In genomic region chr6:159056432-159056831, GRCh38 we compare ENCODE assay signal across 16 cellular contexts. TPM values are rescaled to one million over a fixed set of nuclear protein-coding genes. Genes with fewer than 3 reads are reported as not detected.
DNase-seq lines count a peak whose midpoint lies in the region; ATAC-seq and TF ChIP-seq lines count a peak whose summit lies in the region.
"Had no signal": no experiment of that assay in that cellular context is flagged by ENCODE, and none has a peak within 500 bp of the region (broad histone marks: within the 10 kb centered on the region; RNA-seq: fewer than 3 reads in every experiment).

No MANE protein-coding gene starts in this region.

- peaks cover 71% of the 10 kb centered on the region for H3K4me1 Mint-ChIP-seq in activated CD4-positive, alpha-beta T cell treated with anti-CD3 and anti-CD28 coated beads for 36 hours
- H3K4me1 Mint-ChIP-seq in neural progenitor cell: peaks cover 18% of the 10 kb centered on the region

- H3K27ac Mint-ChIP-seq in activated CD4-positive, alpha-beta T cell treated with anti-CD3 and anti-CD28 coated beads for 36 hours: peak overlapping the region; percentile 89
- peak overlapping the region; percentile 66 to 70 for H3K27ac Mint-ChIP-seq in activated naive CD4-positive, alpha-beta T cell treated with anti-CD3 and anti-CD28 coated beads, Interleukin-2, amount 50 U/mL, for 72 hours
- peak overlapping the region; percentile 46 for H3K27ac Mint-ChIP-seq in neural progenitor cell

- H2AFZ ChIP-seq in neural progenitor cell (replicated peaks): no peak overlapping the region
- H2AFZ ChIP-seq: parathyroid adenoma had no signal

- H3K4me3 Mint-ChIP-seq in activated CD4-positive, alpha-beta T cell treated with anti-CD3 and anti-CD28 coated beads for 36 hours: peak overlapping the region; percentile 13
- H3K4me3 Mint-ChIP-seq in neural progenitor cell: no peak overlapping the region

- no peak overlapping the region for H3K9ac ChIP-seq in neural progenitor cell
- H3K9ac ChIP-seq: parathyroid adenoma had no signal

- no peaks in the 10 kb centered on the region for H3K27me3 Mint-ChIP-seq in activated CD4-positive, alpha-beta T cell treated with anti-CD3 and anti-CD28 coated beads for 36 hours
- no peaks in the 10 kb centered on the region for H3K27me3 Mint-ChIP-seq in neural progenitor cell (ENCODE audit: insufficient read depth, low read depth)

- no peaks in the 10 kb centered on the region for H3K9me3 ChIP-seq in neural progenitor cell (ENCODE audit: low read depth)
- H3K9me3 ChIP-seq: gastrocnemius medialis, MG63, testis had no signal

- H3K27ac ChIP-seq in neural progenitor cell: no peak overlapping the region
- H3K27ac ChIP-seq: gastrocnemius medialis, parathyroid adenoma, testis had no signal

- no peak for ATAC-seq in activated CD4-positive, alpha-beta T cell treated with anti-CD3 and anti-CD28 coated beads for 36 hours
- no peak for ATAC-seq in activated naive CD4-positive, alpha-beta T cell treated with anti-CD3 and anti-CD28 coated beads, Interleukin-2, amount 50 U/mL, for 72 hours
- ATAC-seq in GM21515 (IDR thresholded peaks at IDR 0.05; ENCODE audit: unreplicated experiment): no peak
- ATAC-seq: gastrocnemius medialis, HCT116 had no signal

- H3F3A ChIP-seq in neural progenitor cell (ENCODE audit: low read depth): no peaks in the 10 kb centered on the region

- no peaks in the 10 kb centered on the region for H3K27me3 ChIP-seq in neural progenitor cell
- H3K27me3 ChIP-seq: gastrocnemius medialis, testis had no signal

- no peak for TF ChIP-seq CTCF in neural progenitor cell (IDR thresholded peaks at IDR 0.05)

- H3K4me3 ChIP-seq in neural progenitor cell: no peak overlapping the region
- H3K4me3 ChIP-seq: gastrocnemius medialis, MG63, testis had no signal

- no peaks in the 10 kb centered on the region for H3K36me3 ChIP-seq in neural progenitor cell
- H3K36me3 ChIP-seq: gastrocnemius medialis, MG63 had no signal

- no peak overlapping the region for H3K4me2 ChIP-seq in neural progenitor cell

- peaks cover 2% of the 10 kb centered on the region for H3K36me3 Mint-ChIP-seq in activated CD4-positive, alpha-beta T cell treated with anti-CD3 and anti-CD28 coated beads for 36 hours (ENCODE audit: low read depth)
- peaks cover 0 to 26% of the 10 kb centered on the region in 2 donors for H3K36me3 Mint-ChIP-seq in activated naive CD4-positive, alpha-beta T cell treated with anti-CD3 and anti-CD28 coated beads, Interleukin-2, amount 50 U/mL, for 72 hours
- no peaks in the 10 kb centered on the region for H3K36me3 Mint-ChIP-seq in neural progenitor cell

- no peaks in the 10 kb centered on the region for H3K79me2 ChIP-seq in neural progenitor cell (ENCODE audit: low read depth)
- H3K79me2 ChIP-seq: parathyroid adenoma had no signal

- H3K4me1 ChIP-seq in neural progenitor cell: peaks cover 4% of the 10 kb centered on the region
- H3K4me1 ChIP-seq: gastrocnemius medialis, parathyroid adenoma, testis had no signal

- CTCF ChIA-PET in activated CD4-positive, alpha-beta T cell treated with anti-CD3 and anti-CD28 coated beads for 36 hours (lab: Charles Lee): interaction anchor here (0.7 to 4.3 kb wide), 12 partner anchors 9 to 78 kb away, joined by 3 to 23 read pairs (median 6); partner anchors contain the start of gene TAGAP
- CTCF ChIA-PET in HEK293T (lab: Yijun Ruan, JAX): interaction anchor here (0.6 to 1.8 kb wide), 3 partner anchors 11 to 48 kb away, joined by 3 to 6 read pairs (median 3); no protein-coding TSS in a partner anchor

- POLR2A ChIA-PET in activated CD4-positive, alpha-beta T cell treated with anti-CD3 and anti-CD28 coated beads for 36 hours (lab: Charles Lee): interaction anchor here (0.6 to 2.2 kb wide), 4 partner anchors 12 to 413 kb away, joined by 4 to 7 read pairs (median 5); partner anchors contain the start of gene TAGAP
- POLR2A ChIA-PET in HEK293T (lab: Yijun Ruan, JAX): no interaction called here

- H3K9me3 Mint-ChIP-seq in activated CD4-positive, alpha-beta T cell treated with anti-CD3 and anti-CD28 coated beads for 36 hours (ENCODE audit: low read depth): peaks cover 4% of the 10 kb centered on the region
- peaks cover 0 to 5% of the 10 kb centered on the region in 2 donors for H3K9me3 Mint-ChIP-seq in activated naive CD4-positive, alpha-beta T cell treated with anti-CD3 and anti-CD28 coated beads, Interleukin-2, amount 50 U/mL, for 72 hours
- peaks cover 2% of the 10 kb centered on the region for H3K9me3 Mint-ChIP-seq in neural progenitor cell

- intact Hi-C loops in activated CD4-positive, alpha-beta T cell treated with anti-CD3 and anti-CD28 coated beads for 36 hours (cut with DNase I, micrococcal nuclease): loop anchor here (5.0 kb wide), 2 partner anchors 39 to 409 kb away; no protein-coding TSS in a partner anchor

- no peaks in the 10 kb centered on the region for H4K20me1 ChIP-seq in neural progenitor cell (ENCODE audit: low read depth)

- DNase-seq in activated CD4-positive, alpha-beta T cell treated with anti-CD3 and anti-CD28 coated beads for 36 hours: no peak
- DNase-seq in activated CD4-positive, alpha-beta T cell treated with anti-CD3 and anti-CD28 coated beads, Interleukin-2, amount 50 U/mL, for 1 hour: no peak
- DNase-seq in HEK293T (ENCODE audit: extremely low spot score): peak; percentile 26
- no peak for DNase-seq in activated naive CD4-positive, alpha-beta T cell treated with anti-CD3 and anti-CD28 coated beads, Interleukin-2, amount 50 U/mL, for 72 hours (ENCODE audit: low spot score in 2 of 2)
- no peak for DNase-seq in neural progenitor cell (ENCODE audit: low spot score)
- DNase-seq in stimulated activated naive CD4-positive, alpha-beta T cell (lab: John Stamatoyannopoulos, UW): no peak
- DNase-seq in SIG-M5 treated with dmso at 0.1 percent for 504 hours (lab: John Stamatoyannopoulos, UW; ENCODE audit: unreplicated experiment): no peak
- DNase-seq: cerebellar nuclear complex, gastrocnemius medialis, MG63, NCI-H226, testis had no signal

TF ChIP-seq in HEK293T, 16 proteins besides CTCF, POLR2A, EP300 and RAD21:
- no peak for TF ChIP-seq TARDBP (IDR thresholded peaks at IDR 0.05)

RNA-seq across cellular contexts. Expression of gene TAGAP, which starts 11.6 kb away (rescaled TPM):
- 10 to 100 TPM; 44.8 to 51.0 TPM for total RNA-seq in activated CD4-positive, alpha-beta T cell treated with anti-CD3 and anti-CD28 coated beads for 36 hours
- 10 to 100 TPM; 29.9 to 65.0 TPM for total RNA-seq in activated naive CD4-positive, alpha-beta T cell treated with anti-CD3 and anti-CD28 coated beads, Interleukin-2, amount 50 U/mL, for 72 hours
- not detected in 2 replicates for total RNA-seq in neural progenitor cell (ENCODE audit: low replicate concordance)
- total RNA-seq: endothelial cell of umbilical vein had no signal

RNA-seq across cellular contexts. Expression of gene RSPH3, which starts 56.4 kb away (rescaled TPM):
- 1 to 10 TPM; 6.5 to 9.3 TPM for total RNA-seq in activated CD4-positive, alpha-beta T cell treated with anti-CD3 and anti-CD28 coated beads for 36 hours
- total RNA-seq in activated naive CD4-positive, alpha-beta T cell treated with anti-CD3 and anti-CD28 coated beads, Interleukin-2, amount 50 U/mL, for 72 hours: 1 to 10 TPM; 2.0 to 7.1 TPM
- total RNA-seq in neural progenitor cell (ENCODE audit: low replicate concordance): 3.6 and 3.9 TPM in 2 replicates

Comparison
In these comparisons a context has a peak if more than half of its experiments do, and no peak if none do; other contexts are left out.
1. RNA of gene TAGAP, which starts 11.6 kb away (total RNA-seq): 29.9 to 65.0 TPM in activated naive CD4-positive, alpha-beta T cell treated with anti-CD3 and anti-CD28 coated beads, Interleukin-2, amount 50 U/mL, for 72 hours and 44.8 to 51.0 TPM in activated CD4-positive, alpha-beta T cell treated with anti-CD3 and anti-CD28 coated beads for 36 hours; not detected in neural progenitor cell; every median in the first group is over 10 times any median in the second.
2. Peak in every context shown above with its lines, with median percentiles within 50 percentile points of each other: H3K27ac Mint-ChIP-seq.